In the genomic region with DNA sequence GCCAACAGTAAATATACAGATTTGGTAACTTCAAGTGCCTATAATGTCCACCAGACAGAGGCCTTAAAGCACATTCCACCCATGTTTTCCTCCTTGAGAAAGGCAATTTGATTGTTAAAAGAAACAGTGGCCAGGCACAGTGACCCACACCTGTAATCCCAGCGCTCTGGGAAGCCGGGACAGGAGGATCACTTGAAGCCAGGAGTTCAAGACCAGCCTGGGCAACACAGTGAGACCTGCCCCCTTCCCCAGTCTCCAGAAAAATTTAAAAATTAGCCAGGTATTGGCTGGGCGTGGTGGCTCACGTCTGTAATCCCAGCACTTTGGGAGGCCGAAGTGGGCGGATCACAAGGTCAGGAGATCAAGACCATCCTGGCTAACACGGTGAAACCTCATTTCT, we compare ENCODE assay signal across 7 cellular contexts. TPM values are rescaled to one million over a fixed set of nuclear protein-coding genes. Genes with fewer than 3 reads are reported as not detected.
A peak's percentile ranks its signal among the peaks of the same experiment; 100 is the strongest.
DNase-seq lines count a peak whose midpoint lies in the region; ATAC-seq and TF ChIP-seq lines count a peak whose summit lies in the region.
"Not testable (repeated sequence)": the region's sequence is repeated elsewhere in the genome, so short reads cannot be mapped to it uniquely, and the experiment has no call there.

No MANE protein-coding gene starts in this region.

- TF ChIP-seq CTCF in HFFc6 (IDR thresholded peaks at IDR 0.05); heart right ventricle (IDR thresholded peaks at IDR 0.05); prostate gland (IDR thresholded peaks at IDR 0.05): not testable (repeated sequence)

- not testable (repeated sequence) for TF ChIP-seq POLR2A in prostate gland (IDR thresholded peaks at IDR 0.05)

- peaks cover 16% of the 10 kb centered on the region for H3K36me3 Mint-ChIP-seq in HFFc6 (ENCODE audit: low read depth)

- not testable (repeated sequence) for H3K9me3 Mint-ChIP-seq in HFFc6

- intact Hi-C loops in heart right ventricle (cut with DNase I), result loop anchor here in 1 of 10 donors (10.0 kb wide), 1 partner anchor 59 kb away; no protein-coding TSS in a partner anchor
- intact Hi-C loops in prostate gland (cut with DNase I), result not testable (repeated sequence)

- H3K36me3 ChIP-seq in SK-N-MC (ENCODE audit: insufficient read depth, low read length); heart right ventricle; prostate gland: not testable (repeated sequence)
- peaks cover 24% of the 10 kb centered on the region for H3K36me3 ChIP-seq in mesodermal cell (ENCODE audit: control insufficient read depth, insufficient read depth, low read length)

- peak overlapping the region; percentile 97 for H3K27ac Mint-ChIP-seq in HFFc6

- not testable (repeated sequence) for H3K4me3 ChIP-seq in SK-N-MC; heart right ventricle; mesodermal cell (ENCODE audit: extremely low read depth, insufficient read depth, low read length, poor library complexity, severe bottlenecking); prostate gland

- H3K4me1 ChIP-seq in heart right ventricle (peaks cover 6 to 85% (median 54%) of the 10 kb centered on the region in 9 donors), mesodermal cell (ENCODE audit: control insufficient read depth, insufficient read depth, low read length, poor library complexity, severe bottlenecking) (peaks cover 64% of the 10 kb centered on the region), prostate gland (replicated peaks) (peaks cover 38% of the 10 kb centered on the region)

- H3K4me3 Mint-ChIP-seq in HFFc6, result peak overlapping the region; percentile 90; the same call in 1 of the 2 replicates

- 83 to 88% methylated on average over 7 of the region's 7 CpGs for WGBS in heart right ventricle, 2 donors
- 73 to 89% methylated on average over 3 to 6 of the region's 7 CpGs for WGBS in mesodermal cell (ENCODE audit: insufficient coverage in 2 of 2), 2 experiments
- WGBS in prostate gland, result 62% methylated on average over 7 of the region's 7 CpGs

- H3K27ac ChIP-seq in SK-N-MC (peak overlapping the region; percentile 87), caudate nucleus (ENCODE audit: low read depth, low read length) (peak overlapping the region; percentile 59), heart right ventricle (peak overlapping the region in 8 of 10 donors; percentile 56 to 91 (median 66)), mesodermal cell (ENCODE audit: low read depth, low read length, severe bottlenecking) (peak overlapping the region; percentile 69), prostate gland (peak overlapping the region; percentile 96 to 97), substantia nigra (ENCODE audit: low read depth, low read length, poor library complexity, severe bottlenecking) (peak overlapping the region; percentile 26)

- not testable (repeated sequence) for H3K9me3 ChIP-seq in SK-N-MC (ENCODE audit: low read depth, low read length); mesodermal cell (ENCODE audit: control insufficient read depth, low read length); prostate gland
- peaks cover 0 to 10% (median 0%) of the 10 kb centered on the region in 11 donors for H3K9me3 ChIP-seq in heart right ventricle

- not testable (repeated sequence) for H3K27me3 ChIP-seq in heart right ventricle; prostate gland (replicated peaks; ENCODE audit: insufficient read depth)

- not testable (repeated sequence) for ATAC-seq in heart right ventricle

- H3K9ac ChIP-seq in SK-N-MC (ENCODE audit: insufficient read length), result not testable (repeated sequence)

- not testable (repeated sequence) for DNase-seq in HFFc6; SK-N-MC (ENCODE audit: low read depth, low spot score); caudate nucleus (lab: John Stamatoyannopoulos, UW); heart right ventricle; prostate gland (ENCODE audit: low spot score); substantia nigra (lab: John Stamatoyannopoulos, UW)

- H3K4me1 Mint-ChIP-seq in HFFc6 (ENCODE audit: low read depth), result peaks cover 97% of the 10 kb centered on the region

- H3K27me3 Mint-ChIP-seq in HFFc6 (ENCODE audit: insufficient read depth), result not testable (repeated sequence)

RNA-seq across cellular contexts. Expression of a gene that starts 19.3 kb away (rescaled TPM):
- 10 to 100 TPM; 69.8 to 97.3 (median 76.2) TPM for total RNA-seq in HFFc6 (2021; fragmentation: NEBNext Ultra II Directional; extraction: Animal tissue kit (Norgen Biotek cat#: 25700))
- 10 to 100 TPM; 45.0 to 69.7 (median 57.8) TPM for total RNA-seq in heart right ventricle
- polyA plus RNA-seq in heart right ventricle, result 10 to 100 TPM; 24.3 to 41.7 TPM
- 63.4 TPM for polyA plus RNA-seq in mesodermal cell (2013, experiment 1 of 2)
- 61.9 TPM for polyA plus RNA-seq in mesodermal cell (2013, experiment 2 of 2)
- total RNA-seq in prostate gland, result 10 to 100 TPM; 78.0 to 87.1 TPM

Comparison
In these comparisons a context has a peak if more than half of its experiments do, and no peak if none do; other contexts are left out.
1. H3K27ac ChIP-seq: peak in every context shown above with its lines; median percentile 96 in prostate gland; 87 in SK-N-MC; 69 in mesodermal cell; 66 in heart right ventricle; 59 in caudate nucleus; 26 in substantia nigra.